18 cellular contexts compared by ENCODE assay signal in the genomic region with DNA sequence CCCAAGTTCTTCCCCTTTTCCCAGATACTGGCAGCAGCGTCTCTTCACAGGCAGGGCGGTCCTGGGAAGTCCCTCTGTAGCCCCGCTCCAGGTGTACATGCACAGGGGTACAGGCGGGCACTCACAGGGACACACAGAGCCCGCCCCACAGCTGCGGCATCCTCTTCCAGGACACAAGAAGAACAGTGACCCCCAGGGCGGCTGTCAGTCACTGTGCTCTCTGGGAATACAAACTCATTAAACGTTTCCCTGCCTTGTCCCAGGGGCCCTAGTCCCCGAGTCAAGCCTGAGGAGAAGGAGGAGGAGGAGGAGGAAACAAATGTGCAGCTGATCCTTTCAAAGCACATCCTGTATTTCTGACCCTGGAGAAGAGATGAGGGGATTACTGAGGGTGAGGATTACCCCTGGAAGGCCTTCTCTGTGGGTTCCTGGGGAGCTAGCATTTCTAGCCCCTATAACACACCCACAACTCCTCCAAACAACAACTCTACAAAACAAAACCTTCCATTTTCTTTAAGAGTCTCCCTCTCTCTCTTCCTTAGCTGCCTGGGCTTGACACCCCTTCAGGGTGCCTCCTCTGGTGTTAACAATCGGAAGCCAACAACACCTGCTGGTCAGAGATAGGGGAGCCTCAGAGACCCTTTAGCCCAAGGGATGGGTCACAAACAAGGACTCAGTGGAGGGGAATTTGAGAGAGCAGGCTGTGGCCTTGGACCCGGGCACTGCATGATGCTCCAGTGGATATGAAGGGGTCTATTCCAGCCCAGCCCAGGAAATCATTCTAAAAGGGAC. TPM values are rescaled to one million over a fixed set of nuclear protein-coding genes. Genes with fewer than 3 reads are reported as not detected.
DNase-seq lines count a peak whose midpoint lies in the region; TF ChIP-seq lines count a peak whose summit lies in the region.
"Had no signal": no experiment of that assay in that cellular context is flagged by ENCODE, and none has a peak within 500 bp of the region (broad histone marks: within the 10 kb centered on the region; RNA-seq: fewer than 3 reads in every experiment).

No MANE protein-coding gene starts in this region.

- peak overlapping the region; percentile 52 for H3K4me3 Mint-ChIP-seq in neural progenitor cell
- no peak overlapping the region for H3K4me3 Mint-ChIP-seq in activated naive CD8-positive, alpha-beta T cell treated with anti-CD3 and anti-CD28 coated beads for 36 hours
- H3K4me3 Mint-ChIP-seq: CD4-positive, alpha-beta T cell; HFFc6 had no signal

- peaks cover 49% of the 10 kb centered on the region for H3K4me1 ChIP-seq in neural progenitor cell
- H3K4me1 ChIP-seq: BE2C, Caco-2 had no signal

- H3K9me3 ChIP-seq in WERI-Rb-1 (ENCODE audit: severe bottlenecking): no peaks in the 10 kb centered on the region
- no peaks in the 10 kb centered on the region for H3K9me3 ChIP-seq in neural progenitor cell (ENCODE audit: low read depth)
- H3K9me3 ChIP-seq: BE2C, Caco-2 had no signal

- no peak overlapping the region for H3K27ac Mint-ChIP-seq in neural progenitor cell
- no peak overlapping the region for H3K27ac Mint-ChIP-seq in activated naive CD8-positive, alpha-beta T cell treated with anti-CD3 and anti-CD28 coated beads for 36 hours
- H3K27ac Mint-ChIP-seq: CD4-positive, alpha-beta T cell; HFFc6 had no signal

- H2AFZ ChIP-seq in neural progenitor cell (replicated peaks): no peak overlapping the region

- no peaks in the 10 kb centered on the region for H3K79me2 ChIP-seq in neural progenitor cell (ENCODE audit: low read depth)

- H3K9me3 Mint-ChIP-seq in neural progenitor cell: no peaks in the 10 kb centered on the region
- no peaks in the 10 kb centered on the region for H3K9me3 Mint-ChIP-seq in activated naive CD8-positive, alpha-beta T cell treated with anti-CD3 and anti-CD28 coated beads for 36 hours
- H3K9me3 Mint-ChIP-seq: CD4-positive, alpha-beta T cell; HFFc6 had no signal

- TF ChIP-seq CTCF in WERI-Rb-1 (IDR thresholded peaks at IDR 0.05; ENCODE audit: low read depth, low read length): no peak
- no peak for TF ChIP-seq CTCF in neural progenitor cell (IDR thresholded peaks at IDR 0.05)

- peaks cover 54% of the 10 kb centered on the region for H3K4me1 Mint-ChIP-seq in neural progenitor cell
- peaks cover 4% of the 10 kb centered on the region for H3K4me1 Mint-ChIP-seq in activated naive CD8-positive, alpha-beta T cell treated with anti-CD3 and anti-CD28 coated beads for 36 hours

- H3K36me3 ChIP-seq in WERI-Rb-1 (no peaks in the 10 kb centered on the region), neural progenitor cell (no peaks in the 10 kb centered on the region)
- H3K36me3 ChIP-seq: BE2C had no signal

- H3K27me3 Mint-ChIP-seq in neural progenitor cell (ENCODE audit: insufficient read depth, low read depth): peaks cover 37% of the 10 kb centered on the region
- H3K27me3 Mint-ChIP-seq in activated naive CD8-positive, alpha-beta T cell treated with anti-CD3 and anti-CD28 coated beads for 36 hours: peaks cover 39% of the 10 kb centered on the region

- no peaks in the 10 kb centered on the region for H3K27me3 ChIP-seq in WERI-Rb-1 (ENCODE audit: insufficient read depth, low read depth, severe bottlenecking)
- peaks cover 100% of the 10 kb centered on the region for H3K27me3 ChIP-seq in neural progenitor cell
- H3K27me3 ChIP-seq: BE2C had no signal

- peak overlapping the region; percentile 8 for H3K4me2 ChIP-seq in neural progenitor cell

- peaks cover 46% of the 10 kb centered on the region for H3F3A ChIP-seq in neural progenitor cell (ENCODE audit: low read depth)

- H3K4me3 ChIP-seq in WERI-Rb-1 (ENCODE audit: low read depth, low read length) (no peak overlapping the region), neural progenitor cell (no peak overlapping the region)

- no peak overlapping the region for H3K9ac ChIP-seq in neural progenitor cell

- DNase-seq in NCI-H82 (lab: John Stamatoyannopoulos, UW): peak; percentile 85
- DNase-seq in WERI-Rb-1: peak; percentile 41
- DNase-seq in neural progenitor cell (ENCODE audit: low spot score): peak; percentile 52
- DNase-seq in DMS 273 (lab: John Stamatoyannopoulos, UW; ENCODE audit: unreplicated experiment): no peak
- no peak for DNase-seq in activated naive CD8-positive, alpha-beta T cell treated with anti-CD3 and anti-CD28 coated beads for 36 hours
- no peak for DNase-seq in NCI-H526 treated with DMSO at 0.1 percent for 48 hours (lab: John Stamatoyannopoulos, UW)
- DNase-seq in RPMI8226: no peak
- DNase-seq: ACHN; Caco-2; CD4-positive, alpha-beta T cell; DMS79 treated with DMSO at 0.1 percent for 48 hours; GF-D8; GOT3; H7; HFFc6; IMR-90 had no signal

- H4K20me1 ChIP-seq in neural progenitor cell (ENCODE audit: low read depth): peaks cover 88% of the 10 kb centered on the region

- no peak overlapping the region for H3K27ac ChIP-seq in WERI-Rb-1
- no peak overlapping the region for H3K27ac ChIP-seq in neural progenitor cell
- H3K27ac ChIP-seq: C4-2B had no signal

- H3K36me3 Mint-ChIP-seq in neural progenitor cell: no peaks in the 10 kb centered on the region
- H3K36me3 Mint-ChIP-seq in activated naive CD8-positive, alpha-beta T cell treated with anti-CD3 and anti-CD28 coated beads for 36 hours: no peaks in the 10 kb centered on the region

RNA-seq across cellular contexts. Expression of a gene that starts 28.4 kb away (rescaled TPM):
- total RNA-seq in neural progenitor cell (ENCODE audit: low replicate concordance): 0.06 and 0.56 TPM in 2 replicates
- not detected for total RNA-seq in activated naive CD8-positive, alpha-beta T cell treated with anti-CD3 and anti-CD28 coated beads for 36 hours
- total RNA-seq: CD4-positive, alpha-beta T cell; HFFc6; IMR-90 had no signal

Comparison
In these comparisons a context has a peak if more than half of its experiments do, and no peak if none do; other contexts are left out.
1. DNase-seq: peak in NCI-H82 (single experiment), WERI-Rb-1 (single experiment) and neural progenitor cell (single experiment); none in DMS 273 (single experiment), activated naive CD8-positive, alpha-beta T cell treated with anti-CD3 and anti-CD28 coated beads for 36 hours (single experiment), NCI-H526 treated with DMSO at 0.1 percent for 48 hours (single experiment) and RPMI8226 (single experiment).